16 cellular contexts compared by ENCODE assay signal in the genomic region with DNA sequence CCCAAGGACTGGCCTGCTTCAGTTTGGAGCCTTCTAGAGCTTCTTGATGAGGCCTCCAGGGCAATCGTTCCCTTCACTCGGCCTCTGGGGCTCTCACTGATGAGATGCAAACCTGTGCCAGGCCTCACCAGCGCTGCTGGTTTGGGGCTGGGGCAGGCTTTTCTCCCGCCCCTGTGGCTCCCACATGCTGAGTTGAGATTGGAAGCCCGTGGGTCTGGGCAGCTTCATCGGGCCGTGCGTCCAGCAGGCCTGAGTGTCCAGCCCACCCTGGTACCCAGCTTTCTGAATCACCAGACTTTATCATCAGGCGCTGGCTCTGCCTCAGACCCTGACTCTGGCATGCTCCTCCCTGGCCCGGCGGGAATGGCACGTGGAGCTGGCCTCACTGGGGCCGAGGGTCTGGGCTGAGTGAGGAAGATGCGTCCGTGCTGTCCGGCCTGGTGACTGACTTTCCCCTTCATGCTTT. TPM values are rescaled to one million over a fixed set of nuclear protein-coding genes. Genes with fewer than 3 reads are reported as not detected.
DNase-seq lines count a peak whose midpoint lies in the region; ATAC-seq and TF ChIP-seq lines count a peak whose summit lies in the region.
"Had no signal": no experiment of that assay in that cellular context is flagged by ENCODE, and none has a peak within 500 bp of the region (broad histone marks: within the 10 kb centered on the region; RNA-seq: fewer than 3 reads in every experiment).

No MANE protein-coding gene starts in this region.

- peak overlapping the region; percentile 8 for H3K27ac ChIP-seq in right cardiac atrium (ENCODE audit: low read length)
- H3K27ac ChIP-seq in stomach, result peak overlapping the region in 3 of 5 donors; percentile 38 to 98 (median 96)
- H3K27ac ChIP-seq in esophagus muscularis mucosa (replicated peaks in 1 of 4), result peak overlapping the region in 2 of 4 donors; percentile 34 to 60
- H3K27ac ChIP-seq: Peyer's patch had no signal

- no peak for TF ChIP-seq EP300 in stomach (IDR thresholded peaks at IDR 0.05)
- TF ChIP-seq EP300 in esophagus muscularis mucosa (IDR thresholded peaks at IDR 0.05), result no peak

- no peak overlapping the region for H3K4me3 Mint-ChIP-seq in activated CD8-positive, alpha-beta T cell treated with anti-CD3 and anti-CD28 coated beads for 36 hours

- 41% methylated on average over 16 of the region's 16 CpGs for WGBS in right cardiac atrium
- WGBS in stomach, 5 donors, result 67 to 91% (median 83%) methylated on average over 3 to 16 of the region's 16 CpGs
- 100% methylated on average over 1 of the region's 16 CpGs for WGBS in esophagus muscularis mucosa

- no peaks in the 10 kb centered on the region for H3K27me3 Mint-ChIP-seq in activated CD8-positive, alpha-beta T cell treated with anti-CD3 and anti-CD28 coated beads for 36 hours

- DNase-seq in activated CD8-positive, alpha-beta T cell treated with anti-CD3 and anti-CD28 coated beads for 36 hours, result no peak
- DNase-seq in right cardiac atrium, result peak in 1 of 3 donors; percentile 63
- DNase-seq in stomach, result no peak
- DNase-seq in esophagus muscularis mucosa (ENCODE audit: extremely low spot score), result no peak
- DNase-seq: activated CD4-positive, alpha-beta T cell treated with anti-CD3 and anti-CD28 coated beads, Interleukin-2, amount 50 U/mL, for 48 hours; activated naive CD4-positive, alpha-beta T cell treated with anti-CD3 and anti-CD28 coated beads, Interleukin-2, amount 50 U/mL, for 16 hours; cerebellar nuclear complex; erythroblast; NCI-H1417 treated with DMSO at 0.1 percent for 48 hours; NCI-H510A treated with DMSO at 0.1 percent for 48 hours; stimulated activated CD4-positive, alpha-beta T cell treated with anti-CD3 and anti-CD28 coated beads, Interleukin-4, amount 100 ng/mL, for 4 hours; stimulated activated naive CD4-positive, alpha-beta T cell treated with Interleukin-2 at 50 U/mL for 16 hours had no signal

- TF ChIP-seq CTCF in activated CD8-positive, alpha-beta T cell treated with anti-CD3 and anti-CD28 coated beads for 36 hours (IDR thresholded peaks at IDR 0.05), result no peak
- TF ChIP-seq CTCF in stomach (IDR thresholded peaks at IDR 0.05), result no peak
- no peak for TF ChIP-seq CTCF in esophagus muscularis mucosa (IDR thresholded peaks at IDR 0.05)

- no peaks in the 10 kb centered on the region for H3K9me3 ChIP-seq in right cardiac atrium (ENCODE audit: control insufficient read depth, low read length)
- H3K9me3 ChIP-seq in stomach, result no peaks in the 10 kb centered on the region
- H3K9me3 ChIP-seq in esophagus muscularis mucosa, result no peaks in the 10 kb centered on the region
- H3K9me3 ChIP-seq: Peyer's patch had no signal

- ATAC-seq in GM18505 (IDR thresholded peaks at IDR 0.05; ENCODE audit: unreplicated experiment) (no peak), right cardiac atrium (no peak), GM19395 (IDR thresholded peaks at IDR 0.05; ENCODE audit: unreplicated experiment) (no peak), GM21723 (IDR thresholded peaks at IDR 0.05; ENCODE audit: unreplicated experiment) (no peak)
- ATAC-seq in activated CD8-positive, alpha-beta T cell treated with anti-CD3 and anti-CD28 coated beads for 36 hours, result no peak

- CTCF ChIA-PET in activated CD8-positive, alpha-beta T cell treated with anti-CD3 and anti-CD28 coated beads for 36 hours (lab: Charles Lee), result interaction anchor here (0.8 to 19.7 kb wide), 5 partner anchors 9 to 148 kb away, joined by 3 to 300 read pairs (median 4); a partner anchor contains a TSS

- H3K4me3 ChIP-seq in right cardiac atrium (ENCODE audit: low read length), result no peak overlapping the region
- no peak overlapping the region for H3K4me3 ChIP-seq in stomach
- H3K4me3 ChIP-seq in esophagus muscularis mucosa, result no peak overlapping the region
- H3K4me3 ChIP-seq: Peyer's patch had no signal

- peaks cover 64% of the 10 kb centered on the region for H3K36me3 Mint-ChIP-seq in activated CD8-positive, alpha-beta T cell treated with anti-CD3 and anti-CD28 coated beads for 36 hours (ENCODE audit: low read depth)

- no peaks in the 10 kb centered on the region for H3K9me3 Mint-ChIP-seq in activated CD8-positive, alpha-beta T cell treated with anti-CD3 and anti-CD28 coated beads for 36 hours

- H3K27ac Mint-ChIP-seq in activated CD8-positive, alpha-beta T cell treated with anti-CD3 and anti-CD28 coated beads for 36 hours, result peak overlapping the region; percentile 12

- H3K4me1 ChIP-seq in right cardiac atrium (ENCODE audit: control insufficient read depth, insufficient read depth, low read length), result peaks cover 9% of the 10 kb centered on the region
- H3K4me1 ChIP-seq in stomach, result peaks cover 31 to 57% (median 44%) of the 10 kb centered on the region in 4 donors
- H3K4me1 ChIP-seq in esophagus muscularis mucosa, result peaks cover 46 to 62% (median 54%) of the 10 kb centered on the region in 4 donors

- H3K36me3 ChIP-seq in stomach, result peaks cover 51 to 53% (median 52%) of the 10 kb centered on the region in 4 donors
- H3K36me3 ChIP-seq in esophagus muscularis mucosa, result peaks cover 27 to 52% (median 47%) of the 10 kb centered on the region in 4 donors

- H3K27me3 ChIP-seq in right cardiac atrium (ENCODE audit: control insufficient read depth, insufficient read depth) (no peaks in the 10 kb centered on the region), stomach (no peaks in the 10 kb centered on the region), esophagus muscularis mucosa (no peaks in the 10 kb centered on the region)
- H3K27me3 ChIP-seq: Peyer's patch had no signal

- peaks cover 43% of the 10 kb centered on the region for H3K4me1 Mint-ChIP-seq in activated CD8-positive, alpha-beta T cell treated with anti-CD3 and anti-CD28 coated beads for 36 hours (ENCODE audit: low read depth)

- TF ChIP-seq POLR2A in GM18505 (IDR thresholded peaks at IDR 0.05; ENCODE audit: borderline replicate concordance, extremely low read depth, insufficient read depth, insufficient read length), result peak; percentile 24
- no peak for TF ChIP-seq POLR2A in stomach (IDR thresholded peaks at IDR 0.05)
- TF ChIP-seq POLR2A in esophagus muscularis mucosa (IDR thresholded peaks at IDR 0.05; ENCODE audit: low read depth), result no peak

- intact Hi-C loops in activated CD8-positive, alpha-beta T cell treated with anti-CD3 and anti-CD28 coated beads for 36 hours (cut with micrococcal nuclease), result no loop called here
- intact Hi-C loops in right cardiac atrium (cut with DNase I), result no loop called here
- intact Hi-C loops in stomach (cut with DNase I; ENCODE audit: low total_unique reads), result no loop called here
- intact Hi-C loops in esophagus muscularis mucosa (cut with DNase I), result no loop called here

- POLR2A ChIA-PET in activated CD8-positive, alpha-beta T cell treated with anti-CD3 and anti-CD28 coated beads for 36 hours (lab: Charles Lee), result interaction anchor here (0.6 to 10.7 kb wide), 8 partner anchors 10 to 1171 kb away, joined by 3 to 232 read pairs (median 4); no protein-coding TSS in a partner anchor

RNA-seq across cellular contexts. Expression of a gene that starts 4.3 kb away (rescaled TPM):
- 100 to 1,000 TPM; 565 to 582 TPM for total RNA-seq in activated CD8-positive, alpha-beta T cell treated with anti-CD3 and anti-CD28 coated beads for 36 hours
- total RNA-seq in right cardiac atrium (100 to 1,000 TPM; 232 to 357 (median 343) TPM), stomach (100 to 1,000 TPM in 4 of 5 donors, 10 to 100 TPM in 1; 94.7 to 147 (median 106) TPM), esophagus muscularis mucosa (100 to 1,000 TPM; 114 to 155 (median 129) TPM)
- polyA plus RNA-seq in right cardiac atrium (365 TPM), stomach (100 to 1,000 TPM in 2 of 3 donors, 10 to 100 TPM in 1; 84.2 to 203 (median 174) TPM)

RNA-seq across cellular contexts. Expression of a gene that starts 19.5 kb away (rescaled TPM):
- total RNA-seq in activated CD8-positive, alpha-beta T cell treated with anti-CD3 and anti-CD28 coated beads for 36 hours, result 10 to 100 TPM; 45.4 to 48.8 TPM
- total RNA-seq in right cardiac atrium (10 to 100 TPM in 2 of 4 donors, 1 to 10 TPM in 2; 7.6 to 13.5 (median 9.5) TPM), stomach (1 to 10 TPM in 3 of 5 donors, not detected in 2; 1.8 to 6.7 (median 5.8) TPM), esophagus muscularis mucosa (1 to 10 TPM; 5.9 to 9.1 (median 7.1) TPM)
- polyA plus RNA-seq in right cardiac atrium (6.7 TPM), stomach (1 to 10 TPM; 1.6 to 1.7 (median 1.6) TPM)

RNA-seq across cellular contexts. Expression of a gene that starts 30.6 kb away (rescaled TPM):
- 10 to 100 TPM; 33.0 to 45.4 TPM for total RNA-seq in activated CD8-positive, alpha-beta T cell treated with anti-CD3 and anti-CD28 coated beads for 36 hours
- total RNA-seq in right cardiac atrium, result 1 to 10 TPM; 3.0 to 7.4 (median 4.7) TPM
- not detected for polyA plus RNA-seq in right cardiac atrium
- total RNA-seq in stomach, result not detected
- polyA plus RNA-seq in stomach, result not detected
- not detected for total RNA-seq in esophagus muscularis mucosa
- total RNA-seq: Peyer's patch had no signal

RNA-seq across cellular contexts. Expression of a gene that starts 55.6 kb away (rescaled TPM):
- total RNA-seq in activated CD8-positive, alpha-beta T cell treated with anti-CD3 and anti-CD28 coated beads for 36 hours, result 1 to 10 TPM; 5.8 to 6.1 TPM
- total RNA-seq in right cardiac atrium (10 to 100 TPM; 24.6 to 46.5 (median 37.2) TPM), stomach (10 to 100 TPM in 4 of 5 donors, 1 to 10 TPM in 1; 9.7 to 29.9 (median 11.1) TPM), esophagus muscularis mucosa (100 to 1,000 TPM in 1 of 4 donors, 10 to 100 TPM in 3; 46.7 to 119 (median 65.1) TPM)
- polyA plus RNA-seq in right cardiac atrium (28.3 TPM), stomach (10 to 100 TPM in 1 of 3 donors, 1 to 10 TPM in 2; 6.1 to 10.5 (median 6.4) TPM)

Comparison
In these comparisons a context has a peak if more than half of its experiments do, and no peak if none do; other contexts are left out.
1. RNA of a gene that starts 30.6 kb away (total RNA-seq): 33.0 to 45.4 TPM in activated CD8-positive, alpha-beta T cell treated with anti-CD3 and anti-CD28 coated beads for 36 hours; 3.0 to 7.4 TPM in right cardiac atrium, not detected in stomach and not detected in esophagus muscularis mucosa; every median in the first group is over 4 times any median in the second.